Comparison of ENCODE assay signal across 8 cellular contexts in genomic region chr1:145845514-145846161, GRCh38. TPM values are rescaled to one million over a fixed set of nuclear protein-coding genes. Genes with fewer than 3 reads are reported as not detected.
A peak's percentile ranks its signal among the peaks of the same experiment; 100 is the strongest.
DNase-seq lines count a peak whose midpoint lies in the region; FAIRE-seq and TF ChIP-seq lines count a peak whose summit lies in the region.

NUDT17 (plus strand) TSS chr1:145845630; CDS start chr1:145845641, 11 bp downstream.

- H3K4me3 Mint-ChIP-seq in neural progenitor cell: no peak within 1 kb of the TSS

- 2% methylated on average over 50 of the region's 50 CpGs for WGBS in HUES64

- H3K9me3 Mint-ChIP-seq in neural progenitor cell: no peaks in the 10 kb centered on the region

- FAIRE-seq in RCC 7860 (lab: Jason Lieb, UNC): no peak

- H3F3A ChIP-seq in neural progenitor cell (ENCODE audit: low read depth): peaks cover 33% of the 10 kb centered on the region

- H3K9me3 ChIP-seq in HUES64 (ENCODE audit: insufficient read depth, low read depth, low read length) (no peaks in the 10 kb centered on the region), neural progenitor cell (ENCODE audit: low read depth) (no peaks in the 10 kb centered on the region)

- DNase-seq in D341Med (ENCODE audit: low spot score): peak; percentile 94
- peak; percentile 84 for DNase-seq in GM20000 (ENCODE audit: low spot score)
- peak; percentile 31 for DNase-seq in RCC 7860 (ENCODE audit: low spot score)
- DNase-seq in activated T-helper 1 cell treated with anti-CD3 and anti-CD28 coated beads, Interleukin-2, amount 50 U/mL, for 16 hours (ENCODE audit: low read depth in 1 of 2, low spot score in 1 of 2): peak; percentile 55 to 60
- DNase-seq in fibroblast of the conjunctiva (ENCODE audit: low read depth): peak; percentile 42
- peak; percentile 95 for DNase-seq in neural progenitor cell (ENCODE audit: low spot score)
- DNase-seq in stromal cell of bone marrow (ENCODE audit: low read depth): peak; percentile 35

- no peaks in the 10 kb centered on the region for H3K27me3 ChIP-seq in HUES64 (ENCODE audit: insufficient read depth, low read length)
- peaks cover 11% of the 10 kb centered on the region for H3K27me3 ChIP-seq in neural progenitor cell

- peaks cover 23% of the 10 kb centered on the region for H3K36me3 Mint-ChIP-seq in neural progenitor cell

- peaks cover 2% of the 10 kb centered on the region for H3K27me3 Mint-ChIP-seq in neural progenitor cell (ENCODE audit: insufficient read depth, low read depth)

- H3K27ac ChIP-seq in HUES64 (ENCODE audit: low read depth, low read length): peak within 1 kb of the TSS; percentile 32; the same call in 1 of the 2 replicates
- H3K27ac ChIP-seq in neural progenitor cell: no peak within 1 kb of the TSS

- peak within 1 kb of the TSS; percentile 75 for H3K9ac ChIP-seq in HUES64 (ENCODE audit: low read depth, low read length)
- H3K9ac ChIP-seq in neural progenitor cell: peak within 1 kb of the TSS; percentile 23

- H3K36me3 ChIP-seq in HUES64 (ENCODE audit: insufficient read depth, low read length): peaks cover 60% of the 10 kb centered on the region
- no peaks in the 10 kb centered on the region for H3K36me3 ChIP-seq in neural progenitor cell

- H3K4me1 ChIP-seq in HUES64 (ENCODE audit: insufficient read depth, low read length) (no peaks in the 10 kb centered on the region), neural progenitor cell (no peaks in the 10 kb centered on the region)

- peaks cover 3% of the 10 kb centered on the region for H3K4me1 Mint-ChIP-seq in neural progenitor cell

- H3K4me3 ChIP-seq in HUES64 (ENCODE audit: low read length) (peak within 1 kb of the TSS; percentile 70), neural progenitor cell (peak within 1 kb of the TSS; percentile 69)

- H3K79me2 ChIP-seq in neural progenitor cell (ENCODE audit: low read depth): no peaks in the 10 kb centered on the region

- H3K27ac Mint-ChIP-seq in neural progenitor cell: peak within 1 kb of the TSS; percentile 34

- peak; percentile 81 for TF ChIP-seq CTCF in GM20000 (IDR thresholded peaks at IDR 0.05; ENCODE audit: extremely low read depth, missing control alignments)
- peak; percentile 95 for TF ChIP-seq CTCF in neural progenitor cell (IDR thresholded peaks at IDR 0.05)

- peak within 1 kb of the TSS; percentile 90 for H2AFZ ChIP-seq in neural progenitor cell (replicated peaks)

- H4K20me1 ChIP-seq in neural progenitor cell (ENCODE audit: low read depth): no peaks in the 10 kb centered on the region

- H3K4me2 ChIP-seq in neural progenitor cell: peak within 1 kb of the TSS; percentile 92

RNA-seq across cellular contexts. Expression of gene NUDT17, which starts in this region (rescaled TPM):
- polyA plus RNA-seq in HUES64 (2013, experiment 1 of 2): 1.8 TPM
- polyA plus RNA-seq in HUES64 (2013, experiment 2 of 2): 2.0 TPM
- 5.9 and 11.9 TPM in 2 replicates for total RNA-seq in neural progenitor cell (ENCODE audit: low replicate concordance)

Comparison
In these comparisons a context has a peak if more than half of its experiments do, and no peak if none do; other contexts are left out.
1. DNase-seq: peak in every context shown above with its lines; median percentile 95 in neural progenitor cell; 94 in D341Med; 84 in GM20000; 58 in activated T-helper 1 cell treated with anti-CD3 and anti-CD28 coated beads, Interleukin-2, amount 50 U/mL, for 16 hours; 42 in fibroblast of the conjunctiva; 35 in stromal cell of bone marrow; 31 in RCC 7860.